Comparison of ENCODE assay signal across 11 cellular contexts in the genomic region with DNA sequence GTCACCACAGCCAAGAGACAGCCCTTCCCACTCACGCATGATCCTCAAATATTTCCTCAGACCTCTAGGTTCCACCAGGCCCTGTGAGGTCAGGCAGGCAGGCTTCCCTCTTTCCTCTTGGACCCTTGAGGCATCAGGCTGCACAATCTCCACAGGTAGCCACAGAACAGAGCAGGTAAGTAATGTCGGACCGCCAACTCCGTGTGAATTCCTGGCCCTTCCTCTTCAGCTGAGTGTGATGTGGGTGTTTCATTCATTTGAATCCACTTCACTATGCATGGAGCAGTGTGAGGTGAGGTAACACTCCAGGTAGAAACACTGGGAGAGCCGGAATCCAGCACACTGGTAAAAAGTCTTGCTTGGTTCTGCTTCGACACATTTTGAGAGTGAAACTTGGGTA.
"Had no signal": no experiment of that assay in that cellular context is flagged by ENCODE, and none has a peak within 500 bp of the region (broad histone marks: within the 10 kb centered on the region; RNA-seq: fewer than 3 reads in every experiment).

No MANE protein-coding gene starts in this region.

- H3K4me3 ChIP-seq: adrenal gland had no signal

- ATAC-seq: activated CD8-positive, alpha-beta T cell treated with anti-CD3 and anti-CD28 coated beads for 36 hours; activated T-cell treated with anti-CD3 and anti-CD28 coated beads, Interleukin-2, amount 50 U/mL, for 4 hours; foreskin keratinocyte; WTC11 had no signal

- H3K4me1 ChIP-seq: adrenal gland, foreskin keratinocyte had no signal

- H3K9me3 ChIP-seq: adrenal gland had no signal

- DNase-seq: activated CD4-positive, alpha-beta T cell treated with anti-CD3 and anti-CD28 coated beads for 4 hours; activated CD8-positive, alpha-beta T cell treated with anti-CD3 and anti-CD28 coated beads for 36 hours; activated effector memory CD4-positive, alpha-beta T cell treated with anti-CD3 and anti-CD28 coated beads, Interleukin-2, amount 50 U/mL, for 16 hours; activated T-cell treated with anti-CD3 and anti-CD28 coated beads, Interleukin-2, amount 50 U/mL, for 4 hours; caudate nucleus; foreskin keratinocyte; midbrain; stimulated activated CD4-positive, alpha-beta T cell treated with anti-CD3 and anti-CD28 coated beads, Interleukin-2, amount 100 ng/mL, for 48 hours; substantia nigra had no signal

- H3K27me3 ChIP-seq: adrenal gland had no signal

- H3K36me3 ChIP-seq: adrenal gland had no signal

- H3K27ac ChIP-seq: adrenal gland, foreskin keratinocyte had no signal
